8 cellular contexts compared by ENCODE assay signal in the genomic region with DNA sequence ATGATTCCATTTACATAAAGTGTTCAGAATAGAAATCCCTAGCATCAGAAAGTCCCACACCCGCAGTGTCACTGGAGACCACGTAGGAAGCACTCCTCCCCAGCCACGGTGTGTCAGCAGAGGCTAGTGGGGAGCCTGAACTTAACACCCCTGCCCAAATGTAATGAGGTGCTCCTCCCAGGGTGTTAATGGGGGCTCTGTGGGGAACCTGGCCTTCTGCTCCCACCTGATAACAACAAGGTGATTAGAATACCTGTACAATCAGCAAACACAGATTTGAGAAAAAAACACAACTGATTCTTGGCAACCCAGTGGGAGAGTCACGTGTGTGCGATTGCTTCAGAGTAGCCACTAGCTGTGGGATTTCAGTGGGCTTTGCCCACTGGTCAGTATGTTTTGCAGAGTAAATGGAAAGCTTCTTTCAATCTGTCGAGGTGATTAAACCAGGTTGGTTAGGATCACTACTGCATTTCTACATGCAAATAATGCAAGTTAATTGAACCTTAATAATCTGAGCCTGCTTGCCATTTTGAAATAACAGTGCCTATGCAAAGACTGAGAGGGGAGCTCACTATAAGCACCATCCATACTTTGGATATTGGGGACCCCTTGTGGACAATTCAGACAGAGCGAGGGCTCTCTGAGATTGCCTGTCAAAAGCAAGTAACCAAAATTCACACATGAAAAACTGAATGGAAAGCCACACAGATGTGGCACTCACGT. TPM values are rescaled to one million over a fixed set of nuclear protein-coding genes. Genes with fewer than 3 reads are reported as not detected.
A peak's percentile ranks its signal among the peaks of the same experiment; 100 is the strongest.
DNase-seq lines count a peak whose midpoint lies in the region; ATAC-seq and TF ChIP-seq lines count a peak whose summit lies in the region.

No MANE protein-coding gene starts in this region.

- no peak overlapping the region for H3K4me3 Mint-ChIP-seq in chondrocyte (ENCODE audit: unreplicated experiment)

- DNase-seq in activated T-cell treated with anti-CD3 and anti-CD28 coated beads for 24 hours (ENCODE audit: low read depth) (peak; percentile 16), NCI-H1105 treated with DMSO at 0.1 percent for 48 hours (lab: John Stamatoyannopoulos, UW) (peak; percentile 59), chondrocyte (ENCODE audit: low spot score) (no peak), thoracic aorta (ENCODE audit: low spot score) (no peak)
- DNase-seq in activated T-cell treated with anti-CD3 and anti-CD28 coated beads, Interleukin-2, amount 50 U/mL, for 1 hour = no peak

- ATAC-seq in SK-N-SH treated with all-trans-retinoic acid at 6 μM for 48 hours (peak; percentile 100), thoracic aorta (ENCODE audit: insufficient number of reproducible peaks, low FRiP score, low read depth) (no peak), GM21737 (IDR thresholded peaks at IDR 0.05; ENCODE audit: unreplicated experiment) (no peak)

- no peaks in the 10 kb centered on the region for H3K36me3 Mint-ChIP-seq in chondrocyte (ENCODE audit: low read depth)

- H3K4me3 ChIP-seq in liver (ENCODE audit: low read depth in 1 of 3, low read length in 3 of 3) (no peak overlapping the region), thoracic aorta (no peak overlapping the region)

- 41% methylated on average over 8 of the region's 8 CpGs for WGBS in liver

- no peaks in the 10 kb centered on the region for H3K9me3 Mint-ChIP-seq in chondrocyte (ENCODE audit: low read depth)

- H3K36me3 ChIP-seq in liver (ENCODE audit: control insufficient read depth in 4 of 4, insufficient read depth in 3 of 4, low read depth in 1 of 4, low read length in 3 of 4) (no peaks in the 10 kb centered on the region), thoracic aorta (no peaks in the 10 kb centered on the region)

- H3K9me3 ChIP-seq in liver (ENCODE audit: control insufficient read depth in 4 of 4, low read length in 3 of 4) (no peaks in the 10 kb centered on the region), thoracic aorta (no peaks in the 10 kb centered on the region)

- H3K27ac ChIP-seq in liver (ENCODE audit: low read depth in 1 of 2, low read length in 2 of 2) = peak overlapping the region; percentile 1 to 39
- H3K27ac ChIP-seq in thoracic aorta = no peak overlapping the region

- TF ChIP-seq CTCF in chondrocyte (IDR thresholded peaks at IDR 0.05) (peak; percentile 83), liver (IDR thresholded peaks at IDR 0.05; ENCODE audit: low read depth, low read length, missing input control) (peak; percentile 64), thoracic aorta (IDR thresholded peaks at IDR 0.05) (peak; percentile 37)

- H3K27ac Mint-ChIP-seq in chondrocyte (ENCODE audit: unreplicated experiment) = no peak overlapping the region

- no peaks in the 10 kb centered on the region for H3K4me1 Mint-ChIP-seq in chondrocyte (ENCODE audit: low read depth)

- H3K27me3 ChIP-seq in liver (ENCODE audit: control insufficient read depth in 4 of 4, insufficient read depth in 4 of 4, low read length in 3 of 4) (no peaks in the 10 kb centered on the region), thoracic aorta (replicated peaks; ENCODE audit: insufficient read depth) (no peaks in the 10 kb centered on the region)

- peaks cover 4% of the 10 kb centered on the region for H3K27me3 Mint-ChIP-seq in chondrocyte (ENCODE audit: low read depth)

- peak; percentile 89 to 91 for TF ChIP-seq RAD21 in liver (IDR thresholded peaks at IDR 0.05)

- H3K4me1 ChIP-seq in liver (ENCODE audit: control insufficient read depth in 4 of 4, insufficient read depth in 4 of 4, low read length in 3 of 4) = peaks cover 0 to 13% (median 5%) of the 10 kb centered on the region in 4 donors
- H3K4me1 ChIP-seq in thoracic aorta (ENCODE audit: control insufficient read depth in 1 of 2, low read depth in 2 of 2) = peaks cover 1 to 3% of the 10 kb centered on the region in 2 donors

- H3K9ac ChIP-seq in liver (ENCODE audit: low read depth in 1 of 2, low read length in 2 of 2) = no peak overlapping the region

TF ChIP-seq in SK-N-SH treated with all-trans-retinoic acid at 6 μM for 48 hours, 23 proteins besides CTCF, POLR2A, EP300 and RAD21:
- TF ChIP-seq CSDC2 (CRISPR knock-in tag; IDR thresholded peaks at IDR 0.05) = no peak
- TF ChIP-seq PPARA (CRISPR knock-in tag; IDR thresholded peaks at IDR 0.05; ENCODE audit: borderline replicate concordance) = no peak
- TF ChIP-seq ISL1 (CRISPR knock-in tag; IDR thresholded peaks at IDR 0.05) = no peak
- no peak for TF ChIP-seq TOX (CRISPR knock-in tag; IDR thresholded peaks at IDR 0.05; ENCODE audit: borderline replicate concordance)
- no peak for TF ChIP-seq ZNF70 (CRISPR knock-in tag; IDR thresholded peaks at IDR 0.05)

TF ChIP-seq in liver, 16 proteins besides CTCF, POLR2A, EP300 and RAD21:
- TF ChIP-seq YY1 (IDR thresholded peaks at IDR 0.05) = peak; percentile 84
- peak; percentile 5 for TF ChIP-seq MAX (IDR thresholded peaks at IDR 0.05)
- no peak for TF ChIP-seq TAF1 (conservative IDR thresholded peaks at IDR 0.05)
- peak in 1 of 2 donors; percentile 40 for TF ChIP-seq RXRA (IDR thresholded peaks at IDR 0.05)
- TF ChIP-seq NR2F2 (IDR thresholded peaks at IDR 0.05) = no peak
- TF ChIP-seq, protein P1, sequence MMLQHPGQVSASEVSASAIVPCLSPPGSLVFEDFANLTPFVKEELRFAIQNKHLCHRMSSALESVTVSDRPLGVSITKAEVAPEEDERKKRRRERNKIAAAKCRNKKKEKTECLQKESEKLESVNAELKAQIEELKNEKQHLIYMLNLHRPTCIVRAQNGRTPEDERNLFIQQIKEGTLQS (IDR thresholded peaks at IDR 0.05) = peak; percentile 28
- TF ChIP-seq GABPA (IDR thresholded peaks at IDR 0.05 in 1 of 2, conservative IDR thresholded peaks at IDR 0.05 in 1 of 2) = no peak
- TF ChIP-seq HNF4A (conservative IDR thresholded peaks at IDR 0.05) = peak; percentile 5 to 16
- TF ChIP-seq SP1 (IDR thresholded peaks at IDR 0.05) = peak; percentile 13
TF ChIP-seq in liver: peak in this region for 6.

RNA-seq across cellular contexts. Expression of gene ATRAID, which starts 20.6 kb away (rescaled TPM):
- total RNA-seq in chondrocyte (79.0 to 116 TPM (median 91.2 TPM) in 3 replicates), liver (10 to 100 TPM; 44.9 to 48.6 TPM), thoracic aorta (100 to 1,000 TPM in 1 of 2 donors, 10 to 100 TPM in 1; 90.0 to 174 TPM)
- 10 to 100 TPM; 49.3 to 77.5 TPM for polyA plus RNA-seq in liver

RNA-seq across cellular contexts. Expression of gene SLC5A6, which starts 20.8 kb away (rescaled TPM):
- total RNA-seq in chondrocyte = 21.8 to 27.9 TPM (median 24.3 TPM) in 3 replicates
- 100 to 1,000 TPM in 1 of 2 donors, 10 to 100 TPM in 1; 12.5 to 100 TPM for total RNA-seq in liver
- polyA plus RNA-seq in liver = 100 to 1,000 TPM in 1 of 2 donors, 10 to 100 TPM in 1; 46.0 to 217 TPM
- total RNA-seq in thoracic aorta = 10 to 100 TPM; 26.0 to 51.2 TPM

RNA-seq across cellular contexts. Expression of gene CAD, which starts 25.9 kb away (rescaled TPM):
- total RNA-seq in chondrocyte (54.8 to 88.4 TPM (median 55.0 TPM) in 3 replicates), liver (10 to 100 TPM; 18.7 to 23.2 TPM), thoracic aorta (10 to 100 TPM; 16.2 to 25.0 TPM)
- polyA plus RNA-seq in liver = 1 to 10 TPM; 6.3 to 8.4 TPM

RNA-seq across cellular contexts. Expression of gene TCF23, which starts 42.5 kb away (rescaled TPM):
- not detected in 3 replicates for total RNA-seq in chondrocyte
- total RNA-seq in liver = under 1 TPM; under 0.01 to 0.05 TPM
- polyA plus RNA-seq in liver = under 1 TPM in 1 of 2 donors, not detected in 1; 0.02 TPM
- total RNA-seq in thoracic aorta = not detected

RNA-seq across cellular contexts. Expression of gene PRR30, which starts 52.1 kb away (rescaled TPM):
- total RNA-seq in chondrocyte (not detected in 3 replicates), liver (not detected), thoracic aorta (not detected)
- not detected for polyA plus RNA-seq in liver

Comparison
In these comparisons a context has a peak if more than half of its experiments do, and no peak if none do; other contexts are left out.
1. DNase-seq: peak in activated T-cell treated with anti-CD3 and anti-CD28 coated beads for 24 hours (single experiment) and NCI-H1105 treated with DMSO at 0.1 percent for 48 hours (single experiment); none in activated T-cell treated with anti-CD3 and anti-CD28 coated beads, Interleukin-2, amount 50 U/mL, for 1 hour (single experiment), chondrocyte (single experiment) and thoracic aorta (single experiment).
2. H3K27ac ChIP-seq: peak in liver (2 of 2); none in thoracic aorta (0 of 2).
3. Peak in every context shown above with its lines, with median percentiles within 50 percentile points of each other: CTCF ChIP-seq.